9 cellular contexts compared by ENCODE assay signal in the genomic region with DNA sequence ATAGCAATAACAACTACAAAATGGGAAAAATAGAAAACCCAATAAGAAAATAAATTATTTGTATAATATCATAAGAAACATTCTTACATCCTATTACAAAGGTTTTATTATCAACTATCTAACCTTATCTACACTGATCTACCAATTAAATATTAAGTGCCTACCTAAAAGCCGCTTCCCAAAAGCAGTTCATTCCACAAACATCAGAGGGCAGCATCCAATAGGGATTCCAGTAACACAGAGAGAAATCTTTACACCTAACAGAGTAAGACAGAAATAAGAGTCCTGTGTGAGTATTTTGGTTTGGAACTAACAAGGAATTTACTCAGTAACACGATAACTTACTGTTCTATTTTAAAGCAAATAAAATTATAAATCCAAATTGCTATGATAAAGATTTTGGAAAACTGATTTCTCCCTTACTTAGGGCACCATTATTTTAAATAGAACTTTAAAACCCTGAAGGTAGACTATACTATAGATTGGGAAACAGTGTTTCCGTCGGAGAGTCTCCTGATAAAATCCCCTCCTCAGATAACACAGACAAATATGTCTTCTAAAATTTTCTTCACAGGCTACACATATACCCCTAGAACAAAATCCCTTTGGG. TPM values are rescaled to one million over a fixed set of nuclear protein-coding genes. Genes with fewer than 3 reads are reported as not detected.
DNase-seq lines count a peak whose midpoint lies in the region; FAIRE-seq and TF ChIP-seq lines count a peak whose summit lies in the region.
"Had no signal": no experiment of that assay in that cellular context is flagged by ENCODE, and none has a peak within 500 bp of the region (broad histone marks: within the 10 kb centered on the region; RNA-seq: fewer than 3 reads in every experiment).

No MANE protein-coding gene starts in this region.

- no peaks in the 10 kb centered on the region for H3K9me3 Mint-ChIP-seq in activated CD4-positive, alpha-beta T cell treated with anti-CD3 and anti-CD28 coated beads, Interleukin-2, amount 10 ng/mL, durations not matched to agents 24 days and 14 days

- no peaks in the 10 kb centered on the region for H3K27me3 Mint-ChIP-seq in activated CD4-positive, alpha-beta T cell treated with anti-CD3 and anti-CD28 coated beads, Interleukin-2, amount 10 ng/mL, durations not matched to agents 24 days and 14 days
- H3K27me3 Mint-ChIP-seq: activated naive CD8-positive, alpha-beta T cell had no signal

- H3K9me3 ChIP-seq in prostate gland = no peaks in the 10 kb centered on the region

- TF ChIP-seq POLR2A in prostate gland (IDR thresholded peaks at IDR 0.05) = no peak

- H3K4me3 ChIP-seq in prostate gland = no peak overlapping the region

- TF ChIP-seq CTCF in prostate gland (IDR thresholded peaks at IDR 0.05) = peak; percentile 46 to 89 (median 80)

- H3K36me3 ChIP-seq in prostate gland = no peaks in the 10 kb centered on the region

- H3K4me1 Mint-ChIP-seq in activated CD4-positive, alpha-beta T cell treated with anti-CD3 and anti-CD28 coated beads, Interleukin-2, amount 10 ng/mL, durations not matched to agents 24 days and 14 days = peaks cover 13% of the 10 kb centered on the region

- H3K27ac Mint-ChIP-seq in activated CD4-positive, alpha-beta T cell treated with anti-CD3 and anti-CD28 coated beads, Interleukin-2, amount 10 ng/mL, durations not matched to agents 24 days and 14 days = no peak overlapping the region
- H3K27ac Mint-ChIP-seq: activated naive CD8-positive, alpha-beta T cell had no signal

- no peak overlapping the region for H3K27ac ChIP-seq in prostate gland

- peak; percentile 88 for FAIRE-seq in TTC549 (lab: Jason Lieb, UNC)

- intact Hi-C loops in activated CD4-positive, alpha-beta T cell treated with anti-CD3 and anti-CD28 coated beads, Interleukin-2, amount 10 ng/mL, durations not matched to agents 24 days and 14 days (cut with micrococcal nuclease) = loop anchor here (5.0 kb wide), 1 partner anchor 243 kb away; no protein-coding TSS in a partner anchor
- intact Hi-C loops in prostate gland (cut with DNase I) = loop anchor here (5.0 to 10.0 kb wide), 3 partner anchors 203 to 1208 kb away; no protein-coding TSS in a partner anchor
- intact Hi-C loops in posterior vena cava (cut with DNase I) = loop anchor here in 1 of 2 donors (5.0 kb wide), 1 partner anchor 203 kb away; no protein-coding TSS in a partner anchor

- WGBS in prostate gland = 17% methylated on average over 4 of the region's 4 CpGs

- H3K36me3 Mint-ChIP-seq in activated CD4-positive, alpha-beta T cell treated with anti-CD3 and anti-CD28 coated beads, Interleukin-2, amount 10 ng/mL, durations not matched to agents 24 days and 14 days (ENCODE audit: low read depth) = no peaks in the 10 kb centered on the region

- H3K4me1 ChIP-seq in prostate gland (replicated peaks) = peaks cover 12% of the 10 kb centered on the region

- no peaks in the 10 kb centered on the region for H3K27me3 ChIP-seq in prostate gland (replicated peaks; ENCODE audit: insufficient read depth)

- H3K4me3 Mint-ChIP-seq in activated CD4-positive, alpha-beta T cell treated with anti-CD3 and anti-CD28 coated beads, Interleukin-2, amount 10 ng/mL, durations not matched to agents 24 days and 14 days = no peak overlapping the region
- H3K4me3 Mint-ChIP-seq: activated naive CD8-positive, alpha-beta T cell had no signal

- peak; percentile 62 for DNase-seq in activated CD4-positive, alpha-beta T cell treated with anti-CD3 and anti-CD28 coated beads, Interleukin-2, amount 10 ng/mL, durations not matched to agents 24 days and 14 days
- DNase-seq in activated CD4-positive, alpha-beta T cell treated with anti-CD3 and anti-CD28 coated beads, Interleukin-2, amount 50 U/mL, for 48 hours = no peak
- DNase-seq in NCI-H1105 treated with DMSO at 0.1 percent for 48 hours (lab: John Stamatoyannopoulos, UW) (peak; percentile 72), globus pallidus (ENCODE audit: low spot score) (peak; percentile 64), prostate gland (ENCODE audit: low spot score) (peak; percentile 48), posterior vena cava (ENCODE audit: low spot score) (no peak), NCI-H1048 (lab: John Stamatoyannopoulos, UW) (no peak)

RNA-seq across cellular contexts. Expression of gene GXYLT1, which starts 15.0 kb away (rescaled TPM):
- total RNA-seq in activated CD4-positive, alpha-beta T cell treated with anti-CD3 and anti-CD28 coated beads, Interleukin-2, amount 10 ng/mL, durations not matched to agents 24 days and 14 days = 10.5 TPM in 2 replicates
- total RNA-seq in prostate gland = 10 to 100 TPM; 15.7 to 18.0 TPM
- 10 to 100 TPM in 1 of 2 donors, 1 to 10 TPM in 1; 9.4 to 13.7 TPM for total RNA-seq in posterior vena cava

Comparison
In these comparisons a context has a peak if more than half of its experiments do, and no peak if none do; other contexts are left out.
1. DNase-seq: peak in activated CD4-positive, alpha-beta T cell treated with anti-CD3 and anti-CD28 coated beads, Interleukin-2, amount 10 ng/mL, durations not matched to agents 24 days and 14 days (single experiment), NCI-H1105 treated with DMSO at 0.1 percent for 48 hours (single experiment), globus pallidus (single experiment) and prostate gland (single experiment); none in activated CD4-positive, alpha-beta T cell treated with anti-CD3 and anti-CD28 coated beads, Interleukin-2, amount 50 U/mL, for 48 hours (0 of 2), posterior vena cava (single experiment) and NCI-H1048 (single experiment).